11 cellular contexts compared by ENCODE assay signal in the genomic region with DNA sequence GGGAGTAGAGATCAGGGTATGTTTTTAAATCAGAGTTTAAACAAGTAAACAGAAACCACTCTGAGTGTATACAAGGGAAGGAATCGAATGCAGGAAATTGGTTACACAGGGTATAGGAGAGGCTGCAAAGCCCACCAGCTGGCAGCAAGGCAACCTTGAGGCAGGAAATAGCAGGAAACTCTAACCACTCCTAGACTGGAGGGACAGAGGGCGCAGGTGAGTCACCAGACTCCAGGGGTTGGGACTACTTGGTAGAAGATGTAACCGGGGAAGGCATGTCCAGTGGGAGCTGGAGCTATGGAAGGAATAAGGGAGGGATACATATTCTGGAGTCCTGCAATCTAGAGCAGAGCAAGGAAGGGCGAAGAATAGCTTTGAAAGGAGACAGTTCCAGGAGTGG.
DNase-seq lines count a peak whose midpoint lies in the region; ATAC-seq, FAIRE-seq and TF ChIP-seq lines count a peak whose summit lies in the region.
"Had no signal": no experiment of that assay in that cellular context is flagged by ENCODE, and none has a peak within 500 bp of the region (broad histone marks: within the 10 kb centered on the region; RNA-seq: fewer than 3 reads in every experiment).

No MANE protein-coding gene starts in this region.

- H4K8ac ChIP-seq in trophoblast cell (ENCODE audit: low read depth, low read length) = no peak overlapping the region

- H2BK120ac ChIP-seq in trophoblast cell (ENCODE audit: insufficient read depth, low read length, poor library complexity) = no peak overlapping the region

- H3K79me1 ChIP-seq in trophoblast cell (ENCODE audit: low read length) = no peaks in the 10 kb centered on the region

- no peak overlapping the region for H2BK5ac ChIP-seq in trophoblast cell (ENCODE audit: low read depth, low read length, poor library complexity)

- no peaks in the 10 kb centered on the region for H3K79me2 ChIP-seq in trophoblast cell (ENCODE audit: control insufficient read depth, insufficient read depth, low read length, poor library complexity)
- H3K79me2 ChIP-seq: parathyroid adenoma had no signal

- H3K4ac ChIP-seq in trophoblast cell (ENCODE audit: low read depth, low read length) = no peak overlapping the region

- peak; percentile 72 for DNase-seq in ELF-1 (ENCODE audit: low read depth, low spot score)
- DNase-seq in MG63 = peak; percentile 30
- peak; percentile 44 for DNase-seq in bronchial epithelial cell (ENCODE audit: low read depth)
- DNase-seq in trophoblast cell = peak; percentile 17 to 19
- no peak for DNase-seq in aorta
- no peak for DNase-seq in foreskin melanocyte
- no peak for DNase-seq in effector CD8-positive, alpha-beta T cell (lab: John Stamatoyannopoulos, UW)
- DNase-seq in activated CD4-positive, alpha-beta memory T cell treated with anti-CD3 and anti-CD28 coated beads for 36 hours = no peak

- H3K27ac ChIP-seq in trophoblast cell (ENCODE audit: low read depth, low read length) (no peak overlapping the region), aorta (ENCODE audit: low read depth in 1 of 2, low read length in 2 of 2) (no peak overlapping the region)
- H3K27ac ChIP-seq: parathyroid adenoma, SK-N-MC had no signal

- no peaks in the 10 kb centered on the region for H3K27me3 Mint-ChIP-seq in activated CD4-positive, alpha-beta memory T cell treated with anti-CD3 and anti-CD28 coated beads for 36 hours

- H3K36me3 ChIP-seq in MG63 = no peaks in the 10 kb centered on the region
- no peaks in the 10 kb centered on the region for H3K36me3 ChIP-seq in bronchial epithelial cell (ENCODE audit: control insufficient read depth, insufficient read depth, low read length)
- no peaks in the 10 kb centered on the region for H3K36me3 ChIP-seq in trophoblast cell (ENCODE audit: control insufficient read depth in 1 of 2, insufficient read depth in 2 of 2, low read length in 2 of 2)
- no peaks in the 10 kb centered on the region for H3K36me3 ChIP-seq in aorta (ENCODE audit: control insufficient read depth in 1 of 2, insufficient read depth in 2 of 2, low read length in 1 of 2)

- H3K4me1 Mint-ChIP-seq in activated CD4-positive, alpha-beta memory T cell treated with anti-CD3 and anti-CD28 coated beads for 36 hours (ENCODE audit: low read depth) = no peaks in the 10 kb centered on the region

- CTCF ChIA-PET in activated CD4-positive, alpha-beta memory T cell treated with anti-CD3 and anti-CD28 coated beads for 36 hours (lab: Charles Lee) = no interaction called here

- no peak overlapping the region for H2AK5ac ChIP-seq in trophoblast cell (ENCODE audit: low read length)

- H3K27ac Mint-ChIP-seq in activated CD4-positive, alpha-beta memory T cell treated with anti-CD3 and anti-CD28 coated beads for 36 hours = no peak overlapping the region

- H4K12ac ChIP-seq in trophoblast cell (ENCODE audit: low read depth, low read length) = no peak overlapping the region

- no peak overlapping the region for H3K4me3 Mint-ChIP-seq in activated CD4-positive, alpha-beta memory T cell treated with anti-CD3 and anti-CD28 coated beads for 36 hours

- H3K4me1 ChIP-seq in trophoblast cell (ENCODE audit: control insufficient read depth in 1 of 2, insufficient read depth in 2 of 2, low read length in 2 of 2) (no peaks in the 10 kb centered on the region), aorta (ENCODE audit: control insufficient read depth in 1 of 2, insufficient read depth in 2 of 2, low read length in 2 of 2) (no peaks in the 10 kb centered on the region)
- H3K4me1 ChIP-seq: parathyroid adenoma had no signal

- no peak for ATAC-seq in aorta (ENCODE audit: low FRiP score)

- no peak overlapping the region for H3K14ac ChIP-seq in trophoblast cell (ENCODE audit: low read length)

- intact Hi-C loops in aorta (cut with DNase I) = loop anchor here (10.0 kb wide), 3 partner anchors 258 to 1258 kb away; no protein-coding TSS in a partner anchor
- intact Hi-C loops in activated CD4-positive, alpha-beta memory T cell treated with anti-CD3 and anti-CD28 coated beads for 36 hours (cut with micrococcal nuclease) = no loop called here

- POLR2A ChIA-PET in activated CD4-positive, alpha-beta memory T cell treated with anti-CD3 and anti-CD28 coated beads for 36 hours (lab: Charles Lee) = no interaction called here

- no peak overlapping the region for H4K91ac ChIP-seq in trophoblast cell (ENCODE audit: low read depth, low read length)

- H3K9me3 ChIP-seq in MG63 (no peaks in the 10 kb centered on the region), trophoblast cell (ENCODE audit: insufficient read depth, low read depth, low read length) (peaks cover 3% of the 10 kb centered on the region), aorta (ENCODE audit: control insufficient read depth, low read length) (no peaks in the 10 kb centered on the region)

- H2AFZ ChIP-seq in trophoblast cell (ENCODE audit: insufficient read depth, low read length, poor library complexity) = no peak overlapping the region
- H2AFZ ChIP-seq: parathyroid adenoma had no signal

- peak; percentile 45 for TF ChIP-seq CTCF in bronchial epithelial cell (IDR thresholded peaks at IDR 0.05; ENCODE audit: insufficient read depth, low read length, severe bottlenecking)

- WGBS in trophoblast cell (ENCODE audit: extremely low coverage, insufficient coverage, insufficient read length) = no CpG with 5 or more reads among the region's 4 CpGs
- WGBS in aorta, 2 donors = 83 to 86% methylated on average over 4 of the region's 4 CpGs

- no peak overlapping the region for H3K23ac ChIP-seq in trophoblast cell (ENCODE audit: low read length)

- FAIRE-seq in bronchial epithelial cell (lab: Jason Lieb, UNC) = no peak
- FAIRE-seq: colon had no signal

- H3K9me3 Mint-ChIP-seq in activated CD4-positive, alpha-beta memory T cell treated with anti-CD3 and anti-CD28 coated beads for 36 hours = peaks cover 4% of the 10 kb centered on the region

- H3K9ac ChIP-seq in trophoblast cell (ENCODE audit: low read length) = no peak overlapping the region
- H3K9ac ChIP-seq: parathyroid adenoma had no signal

- no peak overlapping the region for H3K4me3 ChIP-seq in MG63
- no peak overlapping the region for H3K4me3 ChIP-seq in bronchial epithelial cell (ENCODE audit: low read depth, low read length)
- no peak overlapping the region for H3K4me3 ChIP-seq in trophoblast cell (ENCODE audit: low read depth, low read length)
- no peak overlapping the region for H3K4me3 ChIP-seq in aorta (ENCODE audit: low read length in 2 of 2)
- H3K4me3 ChIP-seq: SK-N-MC had no signal

- H3K18ac ChIP-seq in trophoblast cell (ENCODE audit: low read length) = no peak overlapping the region

- no peak overlapping the region for H3K4me2 ChIP-seq in trophoblast cell (ENCODE audit: low read length)

- H2BK12ac ChIP-seq in trophoblast cell (ENCODE audit: low read length) = no peak overlapping the region

- H3K36me3 Mint-ChIP-seq in activated CD4-positive, alpha-beta memory T cell treated with anti-CD3 and anti-CD28 coated beads for 36 hours = no peaks in the 10 kb centered on the region

- H3K27me3 ChIP-seq in MG63 (no peaks in the 10 kb centered on the region), bronchial epithelial cell (ENCODE audit: control insufficient read depth, insufficient read depth, low read length) (peaks cover under 1% of the 10 kb centered on the region), trophoblast cell (ENCODE audit: insufficient read depth, low read length) (peaks cover 15% of the 10 kb centered on the region), aorta (ENCODE audit: control insufficient read depth in 1 of 2, insufficient read depth in 2 of 2, low read length in 1 of 2) (no peaks in the 10 kb centered on the region)

Comparison
In these comparisons a context has a peak if more than half of its experiments do, and no peak if none do; other contexts are left out.
1. DNase-seq: peak in ELF-1 (single experiment), MG63 (single experiment), bronchial epithelial cell (single experiment) and trophoblast cell (2 of 2); none in aorta (0 of 2), foreskin melanocyte (single experiment), effector CD8-positive, alpha-beta T cell (single experiment) and activated CD4-positive, alpha-beta memory T cell treated with anti-CD3 and anti-CD28 coated beads for 36 hours (single experiment).